In the genomic region with DNA sequence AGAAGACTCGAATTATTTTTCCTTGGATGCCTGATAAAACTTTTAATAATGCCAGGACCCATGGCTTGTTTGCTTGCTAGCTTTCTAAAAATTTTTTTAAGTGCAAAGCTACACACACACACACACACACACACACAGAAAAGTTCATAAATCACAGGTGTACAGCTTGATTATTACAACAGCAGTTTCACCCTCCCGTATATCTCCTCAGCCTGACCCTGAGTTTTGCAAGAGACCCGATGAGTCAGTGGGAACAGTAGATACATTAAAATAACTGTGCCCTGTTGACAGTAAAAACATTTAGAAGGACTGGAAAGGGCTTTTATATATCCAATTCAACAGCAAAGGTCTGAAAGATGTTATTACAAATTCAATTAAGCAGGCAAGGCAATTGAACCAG, we compare ENCODE assay signal across 11 cellular contexts. TPM values are rescaled to one million over a fixed set of nuclear protein-coding genes. Genes with fewer than 3 reads are reported as not detected.
A peak's percentile ranks its signal among the peaks of the same experiment; 100 is the strongest.
DNase-seq lines count a peak whose midpoint lies in the region; ATAC-seq and TF ChIP-seq lines count a peak whose summit lies in the region.
"Had no signal": no experiment of that assay in that cellular context is flagged by ENCODE, and none has a peak within 500 bp of the region (broad histone marks: within the 10 kb centered on the region; RNA-seq: fewer than 3 reads in every experiment).

No MANE protein-coding gene starts in this region.

- H3K36me3 ChIP-seq in GM23248 (ENCODE audit: low read depth) (no peaks in the 10 kb centered on the region), hepatocyte (replicated peaks; ENCODE audit: insufficient read depth, low read depth) (no peaks in the 10 kb centered on the region), thyroid gland (no peaks in the 10 kb centered on the region)

- 47 to 56% methylated on average over 3 of the region's 3 CpGs for WGBS in GM23248 (ENCODE audit: low coverage in 1 of 2, low lambda C conversion rate in 2 of 2, missing lambda C conversion rate in 2 of 2), 2 experiments
- WGBS in hepatocyte (ENCODE audit: low lambda C conversion rate, missing lambda C conversion rate), result 73% methylated on average over 3 of the region's 3 CpGs
- 68% methylated on average over 3 of the region's 3 CpGs for WGBS in thyroid gland, 2 donors

- peak overlapping the region; percentile 26; the same call in 1 of the 2 replicates for H3K27ac Mint-ChIP-seq in WTC11

- DNase-seq in AG04450 (ENCODE audit: low read depth, low spot score) (peak; percentile 41), GM23248 (peak; percentile 77), WTC11 (ENCODE audit: low spot score) (no peak), hepatocyte (ENCODE audit: low spot score) (peak; percentile 21), DMS114 treated with DMSO at 0.1 percent for 48 hours (lab: John Stamatoyannopoulos, UW; ENCODE audit: unreplicated experiment) (no peak), thyroid gland (no peak), OCI-M1 (lab: John Stamatoyannopoulos, UW) (no peak)
- no peak for DNase-seq in activated CD4-positive, alpha-beta T cell treated with anti-CD3 and anti-CD28 coated beads, Interleukin-2, amount 50 U/mL, for 4 hours
- DNase-seq: activated T-cell treated with anti-CD3 and anti-CD28 coated beads, Interleukin-2, amount 50 U/mL, for 1 hour; NCI-H1694 had no signal

- no peak for TF ChIP-seq POLR2A in thyroid gland (IDR thresholded peaks at IDR 0.05)

- no peak for ATAC-seq in WTC11
- ATAC-seq: HCT116 had no signal

- no peak overlapping the region for H3K9ac ChIP-seq in GM23248

- in situ Hi-C loops in GM23248 (cut with MboI), result no loop called here

- no peak overlapping the region for H3K4me3 Mint-ChIP-seq in WTC11

- H4K20me1 ChIP-seq in GM23248 (ENCODE audit: insufficient read depth) (no peaks in the 10 kb centered on the region), hepatocyte (ENCODE audit: insufficient read depth, poor library complexity, severe bottlenecking) (no peaks in the 10 kb centered on the region)

- H3K4me1 Mint-ChIP-seq in WTC11, result no peaks in the 10 kb centered on the region

- intact Hi-C loops in thyroid gland (cut with DNase I), result no loop called here

- H2AFZ ChIP-seq in GM23248 (no peak overlapping the region), hepatocyte (no peak overlapping the region)

- no peak overlapping the region for H3K27ac ChIP-seq in AG04450 (ENCODE audit: low read depth, low read length)
- no peak overlapping the region for H3K27ac ChIP-seq in GM23248
- no peak overlapping the region for H3K27ac ChIP-seq in hepatocyte
- H3K27ac ChIP-seq in thyroid gland, result no peak overlapping the region

- H3K4me1 ChIP-seq in GM23248 (ENCODE audit: insufficient read depth), result peaks cover 19% of the 10 kb centered on the region
- no peaks in the 10 kb centered on the region for H3K4me1 ChIP-seq in hepatocyte (ENCODE audit: insufficient read depth)
- H3K4me1 ChIP-seq in thyroid gland, result peaks cover 0 to 5% of the 10 kb centered on the region in 2 donors

- H3K4me3 ChIP-seq in AG04450 (ENCODE audit: low read depth, low read length), result no peak overlapping the region
- H3K4me3 ChIP-seq in GM23248, result no peak overlapping the region
- no peak overlapping the region for H3K4me3 ChIP-seq in hepatocyte
- H3K4me3 ChIP-seq in thyroid gland (replicated peaks in 1 of 3), result no peak overlapping the region

- CTCF ChIA-PET in AG04450 (lab: Charles Lee) (interaction anchor here (0.6 to 0.7 kb wide), 2 partner anchors 30 to 209 kb away, joined by 3 read pairs; no protein-coding TSS in a partner anchor), WTC11 (lab: Charles Lee) (interaction anchor here (0.7 kb wide), 1 partner anchor 131 kb away, joined by 3 read pairs; no protein-coding TSS in a partner anchor)

- no peaks in the 10 kb centered on the region for H3K79me2 ChIP-seq in GM23248 (ENCODE audit: insufficient read depth)
- no peaks in the 10 kb centered on the region for H3K79me2 ChIP-seq in hepatocyte

- 0 out of 2 replicates have a peak, but pooled peaks cover 3% of the 10 kb centered on the region for H3F3A ChIP-seq in GM23248 (ENCODE audit: insufficient read depth)

- H3K4me2 ChIP-seq in GM23248 (ENCODE audit: unreplicated experiment) (no peak overlapping the region), hepatocyte (no peak overlapping the region)

- H3K9me3 ChIP-seq in AG04450 (ENCODE audit: control insufficient read depth, insufficient read depth, low read length) (no peaks in the 10 kb centered on the region), GM23248 (ENCODE audit: low read depth) (no peaks in the 10 kb centered on the region), hepatocyte (ENCODE audit: low read depth) (no peaks in the 10 kb centered on the region), thyroid gland (no peaks in the 10 kb centered on the region)

- H3K36me3 Mint-ChIP-seq in WTC11, result no peaks in the 10 kb centered on the region

- 0 out of 2 replicates have a peak, but pooled peaks cover 3% of the 10 kb centered on the region for H3K9me3 Mint-ChIP-seq in WTC11

- TF ChIP-seq CTCF in AG04450 (IDR thresholded peaks at IDR 0.05; ENCODE audit: low read depth, low read length), result no peak
- TF ChIP-seq CTCF in WTC11 (IDR thresholded peaks at IDR 0.05), result no peak
- TF ChIP-seq CTCF in hepatocyte (IDR thresholded peaks at IDR 0.05; ENCODE audit: poor library complexity), result no peak
- no peak for TF ChIP-seq CTCF in thyroid gland (IDR thresholded peaks at IDR 0.05)

- H3K27me3 ChIP-seq in AG04450 (ENCODE audit: control insufficient read depth, insufficient read depth, low read length) (no peaks in the 10 kb centered on the region), GM23248 (replicated peaks; ENCODE audit: insufficient read depth) (no peaks in the 10 kb centered on the region), hepatocyte (no peaks in the 10 kb centered on the region), thyroid gland (no peaks in the 10 kb centered on the region)

- H3K27me3 Mint-ChIP-seq in WTC11 (ENCODE audit: low read depth), result no peaks in the 10 kb centered on the region

- peaks cover 3% of the 10 kb centered on the region; the same call in 1 of the 2 replicates for H3K9me2 ChIP-seq in GM23248 (ENCODE audit: insufficient read depth)
- H3K9me2 ChIP-seq in hepatocyte (replicated peaks; ENCODE audit: insufficient read depth), result no peaks in the 10 kb centered on the region

- POLR2A ChIA-PET in AG04450 (lab: Yijun Ruan, JAX) (no interaction called here), WTC11 (lab: Charles Lee) (no interaction called here)

TF ChIP-seq in WTC11, 78 proteins besides CTCF, POLR2A, EP300 and RAD21:
- TF ChIP-seq TEAD1 (CRISPR knock-in tag; IDR thresholded peaks at IDR 0.05) (no peak), TP53 (CRISPR knock-in tag; IDR thresholded peaks at IDR 0.05) (no peak), ZNF232 (CRISPR knock-in tag; IDR thresholded peaks at IDR 0.05) (no peak), SP1 (CRISPR knock-in tag; conservative IDR thresholded peaks at IDR 0.05) (no peak), SOX15 (CRISPR knock-in tag; IDR thresholded peaks at IDR 0.05) (no peak), GRHL2 (CRISPR knock-in tag; IDR thresholded peaks at IDR 0.05; ENCODE audit: insufficient replicate concordance, severe bottlenecking) (no peak), SMAD3 (CRISPR knock-in tag; IDR thresholded peaks at IDR 0.05; ENCODE audit: borderline replicate concordance) (no peak), NFE2L1 (CRISPR knock-in tag; IDR thresholded peaks at IDR 0.05) (no peak), ZMAT4 (CRISPR knock-in tag; IDR thresholded peaks at IDR 0.05) (no peak)
- TF ChIP-seq, protein P1, sequence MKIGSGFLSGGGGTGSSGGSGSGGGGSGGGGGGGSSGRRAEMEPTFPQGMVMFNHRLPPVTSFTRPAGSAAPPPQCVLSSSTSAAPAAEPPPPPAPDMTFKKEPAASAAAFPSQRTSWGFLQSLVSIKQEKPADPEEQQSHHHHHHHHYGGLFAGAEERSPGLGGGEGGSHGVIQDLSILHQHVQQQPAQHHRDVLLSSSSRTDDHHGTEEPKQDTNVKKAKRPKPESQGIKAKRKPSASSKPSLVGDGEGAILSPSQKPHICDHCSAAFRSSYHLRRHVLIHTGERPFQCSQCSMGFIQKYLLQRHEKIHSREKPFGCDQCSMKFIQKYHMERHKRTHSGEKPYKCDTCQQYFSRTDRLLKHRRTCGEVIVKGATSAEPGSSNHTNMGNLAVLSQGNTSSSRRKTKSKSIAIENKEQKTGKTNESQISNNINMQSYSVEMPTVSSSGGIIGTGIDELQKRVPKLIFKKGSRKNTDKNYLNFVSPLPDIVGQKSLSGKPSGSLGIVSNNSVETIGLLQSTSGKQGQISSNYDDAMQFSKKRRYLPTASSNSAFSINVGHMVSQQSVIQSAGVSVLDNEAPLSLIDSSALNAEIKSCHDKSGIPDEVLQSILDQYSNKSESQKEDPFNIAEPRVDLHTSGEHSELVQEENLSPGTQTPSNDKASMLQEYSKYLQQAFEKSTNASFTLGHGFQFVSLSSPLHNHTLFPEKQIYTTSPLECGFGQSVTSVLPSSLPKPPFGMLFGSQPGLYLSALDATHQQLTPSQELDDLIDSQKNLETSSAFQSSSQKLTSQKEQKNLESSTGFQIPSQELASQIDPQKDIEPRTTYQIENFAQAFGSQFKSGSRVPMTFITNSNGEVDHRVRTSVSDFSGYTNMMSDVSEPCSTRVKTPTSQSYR (CRISPR knock-in tag; IDR thresholded peaks at IDR 0.05), result no peak
- TF ChIP-seq, protein P2, sequence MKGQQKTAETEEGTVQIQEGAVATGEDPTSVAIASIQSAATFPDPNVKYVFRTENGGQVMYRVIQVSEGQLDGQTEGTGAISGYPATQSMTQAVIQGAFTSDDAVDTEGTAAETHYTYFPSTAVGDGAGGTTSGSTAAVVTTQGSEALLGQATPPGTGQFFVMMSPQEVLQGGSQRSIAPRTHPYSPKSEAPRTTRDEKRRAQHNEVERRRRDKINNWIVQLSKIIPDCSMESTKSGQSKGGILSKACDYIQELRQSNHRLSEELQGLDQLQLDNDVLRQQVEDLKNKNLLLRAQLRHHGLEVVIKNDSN (CRISPR knock-in tag; IDR thresholded peaks at IDR 0.05), result no peak

RNA-seq across cellular contexts. Expression of gene EMC4, which starts 46.7 kb away (rescaled TPM):
- polyA plus RNA-seq in AG04450 (2011; rRNA removed) (84.1 and 89.4 TPM in 2 replicates), GM23248 (2016; fragmentation: Nextera tagmentation; extraction: Ambion mirVana) (210 and 215 TPM in 2 replicates), hepatocyte (165 and 173 TPM in 2 replicates)
- 16.4 and 22.6 TPM in 2 replicates for polyA minus RNA-seq in AG04450 (2011; rRNA and poly(A)+ RNA removed)
- total RNA-seq in GM23248 (2014; rRNA removed; shearing (Covaris generic)), result 131 and 154 TPM in 2 replicates
- total RNA-seq in WTC11 (2021) (96.8 to 102 TPM (median 97.0 TPM) in 3 replicates), hepatocyte (149 and 206 TPM in 2 replicates), thyroid gland (100 to 1,000 TPM; 123 to 224 (median 171) TPM)

Comparison
In these comparisons a context has a peak if more than half of its experiments do, and no peak if none do; other contexts are left out.
1. DNase-seq: peak in AG04450 (single experiment), GM23248 (single experiment) and hepatocyte (single experiment); none in WTC11 (single experiment), DMS114 treated with DMSO at 0.1 percent for 48 hours (single experiment), thyroid gland (0 of 2), activated CD4-positive, alpha-beta T cell treated with anti-CD3 and anti-CD28 coated beads, Interleukin-2, amount 50 U/mL, for 4 hours (0 of 2) and OCI-M1 (single experiment).